Comparison of ENCODE assay signal across 16 cellular contexts in the genomic region with DNA sequence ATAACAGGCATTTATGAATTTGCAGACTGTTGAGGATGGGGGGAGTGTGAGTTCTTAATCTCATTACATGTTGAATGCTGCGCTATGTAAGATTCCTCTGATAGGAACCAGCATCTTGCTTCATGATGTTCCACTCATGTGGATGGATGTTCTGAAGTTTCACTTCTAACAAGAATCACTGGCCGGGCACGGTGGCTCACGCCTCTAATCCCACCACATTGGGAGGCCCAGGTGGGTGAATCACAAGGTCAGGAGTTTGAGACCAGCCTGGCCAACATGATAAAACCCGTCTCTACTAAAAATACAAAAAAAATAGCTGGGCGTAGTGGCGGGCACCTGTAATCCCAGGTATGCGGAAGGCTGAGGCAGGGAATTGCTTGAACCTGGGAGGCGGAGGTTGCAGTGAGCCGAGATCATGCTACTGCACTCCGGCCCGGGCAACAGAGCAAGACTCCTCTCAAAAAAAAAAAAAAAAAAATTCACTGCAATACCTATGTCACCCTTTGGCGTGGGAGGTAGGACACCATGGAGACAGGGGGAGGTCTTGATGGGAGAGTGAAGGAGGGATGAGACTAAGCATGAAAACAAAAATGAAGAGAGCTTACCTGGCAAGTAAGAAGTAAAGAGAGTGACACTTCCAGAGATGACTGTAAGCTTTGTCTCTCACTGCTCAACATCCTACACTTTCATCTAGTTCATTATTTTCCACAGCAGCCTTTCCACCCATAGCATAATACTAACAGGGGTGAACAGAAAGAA.
"Had no signal": no experiment of that assay in that cellular context is flagged by ENCODE, and none has a peak within 500 bp of the region (broad histone marks: within the 10 kb centered on the region; RNA-seq: fewer than 3 reads in every experiment).

No MANE protein-coding gene starts in this region.

- H3K27me3 Mint-ChIP-seq: activated B cell treated with CpG ODN at 0.5 μM for 24 hours had no signal

- H3K4me3 Mint-ChIP-seq: activated B cell treated with CpG ODN at 0.5 μM for 24 hours; naive thymus-derived CD8-positive, alpha-beta T cell had no signal

- H3K27me3 ChIP-seq: cardiac muscle cell, right atrium auricular region had no signal

- H3K9me3 Mint-ChIP-seq: activated B cell treated with CpG ODN at 0.5 μM for 24 hours; naive thymus-derived CD8-positive, alpha-beta T cell had no signal

- H3K4me3 ChIP-seq: cardiac muscle cell, heart left ventricle, mucosa of descending colon, right atrium auricular region, skin epidermis had no signal

- H3K36me3 Mint-ChIP-seq: naive thymus-derived CD8-positive, alpha-beta T cell had no signal

- H3K27ac Mint-ChIP-seq: activated B cell treated with CpG ODN at 0.5 μM for 24 hours had no signal

- ATAC-seq: heart left ventricle, mucosa of descending colon had no signal

- H3K36me3 ChIP-seq: cardiac muscle cell, heart left ventricle, neutrophil, right atrium auricular region had no signal

- H3K9ac ChIP-seq: SK-N-SH had no signal

- H3K27ac ChIP-seq: cardiac muscle cell, heart left ventricle, neutrophil, right atrium auricular region, skin epidermis had no signal

- H3K9me3 ChIP-seq: heart left ventricle, mucosa of descending colon, neutrophil, right atrium auricular region, SK-N-SH had no signal

- DNase-seq: activated B cell treated with CpG ODN at 0.5 μM for 24 hours; effector CD4-positive, alpha-beta T cell; heart left ventricle; mammary epithelial cell; mucosa of descending colon; naive thymus-derived CD8-positive, alpha-beta T cell; posterior cingulate gyrus; Right ventricle myocardium superior; SK-N-SH; substantia nigra; trophoblast cell had no signal

- FAIRE-seq: frontal cortex had no signal
